In the genomic region with DNA sequence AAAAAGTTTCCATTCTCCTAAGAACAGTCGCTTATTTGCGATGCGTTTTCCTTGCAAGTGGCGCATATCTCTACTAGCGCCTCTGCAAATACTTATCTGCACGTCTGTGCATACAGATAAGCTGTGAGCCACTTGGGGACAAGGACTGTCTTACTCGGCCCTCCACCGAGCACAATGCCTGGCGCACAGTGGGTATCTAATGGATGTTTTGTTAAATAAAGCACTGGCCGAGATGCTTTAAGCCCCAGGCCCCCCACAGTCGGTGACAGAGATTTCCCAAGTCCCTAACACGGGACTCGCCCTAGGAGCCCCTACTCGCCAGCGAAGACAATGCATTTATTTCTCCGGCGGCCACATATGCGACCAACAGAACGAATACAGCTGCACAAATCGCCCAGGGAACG, we compare ENCODE assay signal across 8 cellular contexts. TPM values are rescaled to one million over a fixed set of nuclear protein-coding genes. Genes with fewer than 3 reads are reported as not detected.
DNase-seq lines count a peak whose midpoint lies in the region; ATAC-seq and TF ChIP-seq lines count a peak whose summit lies in the region.

No MANE protein-coding gene starts in this region.

- H3K4me1 Mint-ChIP-seq in HFFc6 (ENCODE audit: low read depth), result peaks cover 25% of the 10 kb centered on the region

- no peak for TF ChIP-seq POLR2A in prostate gland (IDR thresholded peaks at IDR 0.05)

- BruUV-seq in A673 (replicated peaks; lab: Mats Ljungman, UMichigan), result TSS peak; percentile 30

- TF ChIP-seq CTCF in A673 (conservative IDR thresholded peaks at IDR 0.05; ENCODE audit: low read depth, low read length) (no peak), HFFc6 (IDR thresholded peaks at IDR 0.05) (no peak), left ventricle myocardium inferior (IDR thresholded peaks at IDR 0.05; ENCODE audit: borderline replicate concordance) (no peak), prostate gland (IDR thresholded peaks at IDR 0.05) (no peak)

- in situ Hi-C loops in G401 (cut with HindIII; ENCODE audit: low sequenced_read_pairs), result no loop called here

- WGBS in prostate gland, result 0% methylated on average over 21 of the region's 21 CpGs

- H3K9me3 ChIP-seq in A673 (ENCODE audit: low read depth, low read length, poor library complexity, severe bottlenecking) (no peaks in the 10 kb centered on the region), left ventricle myocardium inferior (replicated peaks) (no peaks in the 10 kb centered on the region), prostate gland (no peaks in the 10 kb centered on the region)

- peak overlapping the region; percentile 98 for H3K4me3 Mint-ChIP-seq in HFFc6

- POLR2A ChIA-PET in A673 (lab: Charles Lee; ENCODE audit: low non-redundant PET), result no interaction called here

- H3K27ac ChIP-seq in A673 (ENCODE audit: low read depth, low read length, poor library complexity, severe bottlenecking) (peak overlapping the region; percentile 63), left ventricle myocardium inferior (replicated peaks) (peak overlapping the region; percentile 85), prostate gland (peak overlapping the region; percentile 73 to 77)

- DNase-seq in A673 (ENCODE audit: low spot score), result peak; percentile 59
- DNase-seq in G401 (ENCODE audit: low spot score), result peak; percentile 71
- peak; percentile 21 for DNase-seq in HFFc6
- DNase-seq in MV-4-11 (lab: John Stamatoyannopoulos, UW), result peak; percentile 31
- peak in 1 of 2 donors; percentile 22 for DNase-seq in activated naive CD4-positive, alpha-beta T cell treated with anti-CD3 and anti-CD28 coated beads, Interleukin-2, amount 50 U/mL, for 72 hours (ENCODE audit: low spot score in 2 of 2)
- DNase-seq in left ventricle myocardium inferior, result no peak
- peak; percentile 19 for DNase-seq in prostate gland (ENCODE audit: low spot score)
- DNase-seq in UCSD-AML1 (lab: John Stamatoyannopoulos, UW; ENCODE audit: unreplicated experiment), result no peak

- no peaks in the 10 kb centered on the region; the same call in 1 of the 2 replicates for H3K27me3 Mint-ChIP-seq in HFFc6 (ENCODE audit: insufficient read depth)

- no peaks in the 10 kb centered on the region for H3K27me3 ChIP-seq in A673 (replicated peaks; ENCODE audit: insufficient read depth, low read depth, low read length, poor library complexity)
- no peaks in the 10 kb centered on the region for H3K27me3 ChIP-seq in left ventricle myocardium inferior (ENCODE audit: low read depth)
- no peaks in the 10 kb centered on the region for H3K27me3 ChIP-seq in prostate gland (replicated peaks; ENCODE audit: insufficient read depth)

- peaks cover 13% of the 10 kb centered on the region for H3K36me3 Mint-ChIP-seq in HFFc6 (ENCODE audit: low read depth)
- H3K36me3 Mint-ChIP-seq in activated naive CD4-positive, alpha-beta T cell treated with anti-CD3 and anti-CD28 coated beads, Interleukin-2, amount 50 U/mL, for 72 hours, result peaks cover 18 to 20% of the 10 kb centered on the region in 2 donors

- peaks cover 25% of the 10 kb centered on the region for H3K36me3 ChIP-seq in A673 (ENCODE audit: insufficient read depth, low read length, poor library complexity, severe bottlenecking)
- peaks cover 16% of the 10 kb centered on the region for H3K36me3 ChIP-seq in left ventricle myocardium inferior
- H3K36me3 ChIP-seq in prostate gland, result no peaks in the 10 kb centered on the region

- peak; percentile 42 to 49 for ATAC-seq in activated naive CD4-positive, alpha-beta T cell treated with anti-CD3 and anti-CD28 coated beads, Interleukin-2, amount 50 U/mL, for 72 hours

- H3K4me1 ChIP-seq in A673 (ENCODE audit: insufficient read depth, low read length, poor library complexity, severe bottlenecking), result peaks cover 9% of the 10 kb centered on the region
- peaks cover 24% of the 10 kb centered on the region for H3K4me1 ChIP-seq in left ventricle myocardium inferior
- no peaks in the 10 kb centered on the region for H3K4me1 ChIP-seq in prostate gland (replicated peaks)

- CTCF ChIA-PET in A673 (lab: Charles Lee), result no interaction called here

- H3K4me3 ChIP-seq in A673 (ENCODE audit: low read depth, low read length, poor library complexity, severe bottlenecking), result peak overlapping the region; percentile 70
- peak overlapping the region; percentile 83 for H3K4me3 ChIP-seq in left ventricle myocardium inferior
- peak overlapping the region; percentile 67 to 75 for H3K4me3 ChIP-seq in prostate gland

- peak overlapping the region; percentile 77 for H3K27ac Mint-ChIP-seq in HFFc6
- peak overlapping the region; percentile 22 to 84 for H3K27ac Mint-ChIP-seq in activated naive CD4-positive, alpha-beta T cell treated with anti-CD3 and anti-CD28 coated beads, Interleukin-2, amount 50 U/mL, for 72 hours

- intact Hi-C loops in A673 (cut with micrococcal nuclease; ENCODE audit: unreplicated experiment) (no loop called here), left ventricle myocardium inferior (cut with micrococcal nuclease) (no loop called here), prostate gland (cut with DNase I) (loop anchor here (5.0 to 10.0 kb wide), 2 partner anchors 46 to 71 kb away; no protein-coding TSS in a partner anchor)

- H3K9me3 Mint-ChIP-seq in HFFc6, result no peaks in the 10 kb centered on the region
- peaks cover 0 to 4% of the 10 kb centered on the region in 2 donors for H3K9me3 Mint-ChIP-seq in activated naive CD4-positive, alpha-beta T cell treated with anti-CD3 and anti-CD28 coated beads, Interleukin-2, amount 50 U/mL, for 72 hours

RNA-seq across cellular contexts. Expression of gene HLTF, which starts 0.5 kb away (rescaled TPM):
- 37.6 and 40.1 TPM in 2 replicates for total RNA-seq in A673 (2021)
- 51.9 and 81.1 TPM in 2 replicates for total RNA-seq in G401 (2014; rRNA removed; shearing (Covaris generic))
- 10 to 100 TPM; 31.0 to 36.6 (median 34.5) TPM for total RNA-seq in HFFc6 (2021; fragmentation: NEBNext Ultra II Directional; extraction: Animal tissue kit (Norgen Biotek cat#: 25700))
- total RNA-seq in activated naive CD4-positive, alpha-beta T cell treated with anti-CD3 and anti-CD28 coated beads, Interleukin-2, amount 50 U/mL, for 72 hours, result 10 to 100 TPM; 24.9 to 35.8 TPM
- total RNA-seq in left ventricle myocardium inferior, result 27.4 TPM
- 100 to 1,000 TPM in 1 of 2 donors, 10 to 100 TPM in 1; 29.9 to 171 TPM for total RNA-seq in prostate gland

RNA-seq across cellular contexts. Expression of gene HPS3, which starts 43.6 kb away (rescaled TPM):
- total RNA-seq in A673 (2021) (12.6 and 15.1 TPM in 2 replicates), left ventricle myocardium inferior (5.6 TPM), prostate gland (10 to 100 TPM; 17.6 to 25.2 TPM)
- total RNA-seq in G401 (2014; rRNA removed; shearing (Covaris generic)), result 110 and 126 TPM in 2 replicates
- 10 to 100 TPM; 15.6 to 24.8 (median 20.7) TPM for total RNA-seq in HFFc6 (2021; fragmentation: NEBNext Ultra II Directional; extraction: Animal tissue kit (Norgen Biotek cat#: 25700))
- 10 to 100 TPM; 22.3 to 23.2 TPM for total RNA-seq in activated naive CD4-positive, alpha-beta T cell treated with anti-CD3 and anti-CD28 coated beads, Interleukin-2, amount 50 U/mL, for 72 hours

Comparison
In these comparisons a context has a peak if more than half of its experiments do, and no peak if none do; other contexts are left out.
1. DNase-seq: peak in A673 (single experiment), G401 (single experiment), HFFc6 (single experiment), MV-4-11 (single experiment) and prostate gland (single experiment); none in left ventricle myocardium inferior (single experiment) and UCSD-AML1 (single experiment).
2. Peak in every context shown above with its lines, with median percentiles within 50 percentile points of each other: H3K27ac ChIP-seq and H3K4me3 ChIP-seq.